Comparison of ENCODE assay signal across 10 cellular contexts in genomic region chr19:18834644-18834984, GRCh38. TPM values are rescaled to one million over a fixed set of nuclear protein-coding genes. Genes with fewer than 3 reads are reported as not detected.
DNase-seq lines count a peak whose midpoint lies in the region; ATAC-seq and TF ChIP-seq lines count a peak whose summit lies in the region.
"Had no signal": no experiment of that assay in that cellular context is flagged by ENCODE, and none has a peak within 500 bp of the region (broad histone marks: within the 10 kb centered on the region; RNA-seq: fewer than 3 reads in every experiment).

No MANE protein-coding gene starts in this region.

- no peak for ATAC-seq in SK-N-SH treated with all-trans-retinoic acid at 6 μM for 48 hours
- no peak for ATAC-seq in activated CD8-positive, alpha-beta T cell treated with anti-CD3 and anti-CD28 coated beads for 36 hours
- no peak for ATAC-seq in stimulated activated memory B cell treated with anti-CD40 and anti-IgM and Interleukin-4, amounts not matched to agents 10 μg/mL and 1 μg/mL and 100 μg/mL, for 72 hours

- POLR2A ChIA-PET in SK-N-SH (lab: Yijun Ruan, JAX), result interaction anchor here (0.7 kb wide), 1 partner anchor 22 kb away, joined by 3 read pairs; no protein-coding TSS in a partner anchor
- POLR2A ChIA-PET in activated CD8-positive, alpha-beta T cell treated with anti-CD3 and anti-CD28 coated beads for 36 hours (lab: Charles Lee), result interaction anchor here (0.9 kb wide), 1 partner anchor 14 kb away, joined by 4 read pairs; no protein-coding TSS in a partner anchor

- no peaks in the 10 kb centered on the region for H3F3A ChIP-seq in SK-N-SH (replicated peaks; ENCODE audit: insufficient read depth)

- peak overlapping the region; percentile 71 for H3K27ac Mint-ChIP-seq in activated CD8-positive, alpha-beta T cell treated with anti-CD3 and anti-CD28 coated beads for 36 hours
- H3K27ac Mint-ChIP-seq in stimulated activated memory B cell treated with anti-CD40 and anti-IgM and Interleukin-4, amounts not matched to agents 10 μg/mL and 1 μg/mL and 100 μg/mL, for 72 hours, result peak overlapping the region; percentile 86

- peak overlapping the region; percentile 97 for H3K4me3 Mint-ChIP-seq in activated CD8-positive, alpha-beta T cell treated with anti-CD3 and anti-CD28 coated beads for 36 hours
- peak overlapping the region; percentile 92 for H3K4me3 Mint-ChIP-seq in stimulated activated memory B cell treated with anti-CD40 and anti-IgM and Interleukin-4, amounts not matched to agents 10 μg/mL and 1 μg/mL and 100 μg/mL, for 72 hours

- H3K36me3 ChIP-seq in SK-N-SH (replicated peaks in 1 of 2; ENCODE audit: control insufficient read depth in 1 of 2, insufficient read depth in 2 of 2, low read length in 1 of 2) (peaks cover 5 to 11% of the 10 kb centered on the region in 2 experiments), hepatocyte (replicated peaks; ENCODE audit: insufficient read depth, low read depth) (no peaks in the 10 kb centered on the region)
- H3K36me3 ChIP-seq: ovary had no signal

- H3K9me2 ChIP-seq in SK-N-SH (no peaks in the 10 kb centered on the region), hepatocyte (replicated peaks; ENCODE audit: insufficient read depth) (no peaks in the 10 kb centered on the region)

- H3K27me3 ChIP-seq in SK-N-SH (ENCODE audit: insufficient read depth) (no peaks in the 10 kb centered on the region), hepatocyte (no peaks in the 10 kb centered on the region)
- H3K27me3 ChIP-seq: ovary had no signal

- peak overlapping the region in 1 of 2 experiments; percentile 89; a peak in 2 of 4 replicates for H3K4me3 ChIP-seq in SK-N-SH (ENCODE audit: low read depth in 2 of 2, low read length in 1 of 2)
- H3K4me3 ChIP-seq in hepatocyte, result no peak overlapping the region

- no peaks in the 10 kb centered on the region for H3K9me3 Mint-ChIP-seq in activated CD8-positive, alpha-beta T cell treated with anti-CD3 and anti-CD28 coated beads for 36 hours
- H3K9me3 Mint-ChIP-seq in stimulated activated memory B cell treated with anti-CD40 and anti-IgM and Interleukin-4, amounts not matched to agents 10 μg/mL and 1 μg/mL and 100 μg/mL, for 72 hours, result no peaks in the 10 kb centered on the region

- H3K27ac ChIP-seq in SK-N-SH (ENCODE audit: low read depth in 2 of 2, low read length in 1 of 2) (no peak overlapping the region), hepatocyte (peak overlapping the region; percentile 96)
- H3K27ac ChIP-seq: ovary had no signal

- no peak overlapping the region for H2AFZ ChIP-seq in SK-N-SH (ENCODE audit: low read depth)
- H2AFZ ChIP-seq in hepatocyte, result no peak overlapping the region

- intact Hi-C loops in activated CD8-positive, alpha-beta T cell treated with anti-CD3 and anti-CD28 coated beads for 36 hours (cut with micrococcal nuclease), result loop anchor here (10.0 kb wide), 1 partner anchor 150 kb away; the partner anchor contains the start of gene CRTC1

- H3K79me2 ChIP-seq in SK-N-SH (ENCODE audit: insufficient read depth), result peaks cover 77% of the 10 kb centered on the region
- peaks cover 80% of the 10 kb centered on the region for H3K79me2 ChIP-seq in hepatocyte

- TF ChIP-seq EP300 in SK-N-SH (IDR thresholded peaks at IDR 0.05; ENCODE audit: borderline replicate concordance in 1 of 2, low read depth in 1 of 2, low read length in 1 of 2), result no peak

- H3K4me2 ChIP-seq in SK-N-SH (peak overlapping the region; percentile 100), hepatocyte (peak overlapping the region; percentile 99)

- peaks cover 10 to 21% of the 10 kb centered on the region in 2 experiments; a peak in 3 of 4 replicates for H3K4me1 ChIP-seq in SK-N-SH (ENCODE audit: control insufficient read depth in 1 of 2, insufficient read depth in 2 of 2, low read depth in 1 of 2, low read length in 1 of 2)
- peaks cover 21% of the 10 kb centered on the region for H3K4me1 ChIP-seq in hepatocyte (ENCODE audit: insufficient read depth)

- TF ChIP-seq RAD21 in SK-N-SH (IDR thresholded peaks at IDR 0.05; ENCODE audit: low read length), result no peak

- H3K9me3 ChIP-seq in SK-N-SH, result no peaks in the 10 kb centered on the region
- H3K9me3 ChIP-seq in hepatocyte (ENCODE audit: low read depth), result no peaks in the 10 kb centered on the region
- H3K9me3 ChIP-seq: ovary had no signal

- CTCF ChIA-PET in SK-N-SH (lab: Yijun Ruan, JAX), result interaction anchor here (1.0 to 8.6 kb wide), 3 partner anchors 13 to 241 kb away, joined by 3 to 124 read pairs (median 3); no protein-coding TSS in a partner anchor
- CTCF ChIA-PET in activated CD8-positive, alpha-beta T cell treated with anti-CD3 and anti-CD28 coated beads for 36 hours (lab: Charles Lee), result interaction anchor here (1.0 to 8.4 kb wide), 3 partner anchors 8 to 373 kb away, joined by 3 to 84 read pairs (median 3); no protein-coding TSS in a partner anchor

- no peaks in the 10 kb centered on the region for H3K27me3 Mint-ChIP-seq in activated CD8-positive, alpha-beta T cell treated with anti-CD3 and anti-CD28 coated beads for 36 hours
- no peaks in the 10 kb centered on the region for H3K27me3 Mint-ChIP-seq in stimulated activated memory B cell treated with anti-CD40 and anti-IgM and Interleukin-4, amounts not matched to agents 10 μg/mL and 1 μg/mL and 100 μg/mL, for 72 hours

- TF ChIP-seq CTCF in SK-N-SH (IDR thresholded peaks at IDR 0.05), result no peak
- no peak for TF ChIP-seq CTCF in activated CD8-positive, alpha-beta T cell treated with anti-CD3 and anti-CD28 coated beads for 36 hours (IDR thresholded peaks at IDR 0.05)
- TF ChIP-seq CTCF in hepatocyte (IDR thresholded peaks at IDR 0.05; ENCODE audit: poor library complexity), result no peak

- H3K36me3 Mint-ChIP-seq in activated CD8-positive, alpha-beta T cell treated with anti-CD3 and anti-CD28 coated beads for 36 hours (ENCODE audit: low read depth), result peaks cover 57% of the 10 kb centered on the region
- peaks cover 47% of the 10 kb centered on the region for H3K36me3 Mint-ChIP-seq in stimulated activated memory B cell treated with anti-CD40 and anti-IgM and Interleukin-4, amounts not matched to agents 10 μg/mL and 1 μg/mL and 100 μg/mL, for 72 hours

- H4K20me1 ChIP-seq in SK-N-SH (ENCODE audit: insufficient read depth) (peaks cover 73% of the 10 kb centered on the region), hepatocyte (ENCODE audit: insufficient read depth, poor library complexity, severe bottlenecking) (peaks cover 73% of the 10 kb centered on the region)

- H3K9ac ChIP-seq in SK-N-SH, result no peak overlapping the region

- WGBS in SK-N-SH (ENCODE audit: low lambda C conversion rate), result 89% methylated on average over 4 of the region's 4 CpGs
- 73% methylated on average over 4 of the region's 4 CpGs for WGBS in hepatocyte (ENCODE audit: low lambda C conversion rate, missing lambda C conversion rate)

- H3K4me1 Mint-ChIP-seq in activated CD8-positive, alpha-beta T cell treated with anti-CD3 and anti-CD28 coated beads for 36 hours (ENCODE audit: low read depth), result peaks cover 49% of the 10 kb centered on the region
- peaks cover 72% of the 10 kb centered on the region for H3K4me1 Mint-ChIP-seq in stimulated activated memory B cell treated with anti-CD40 and anti-IgM and Interleukin-4, amounts not matched to agents 10 μg/mL and 1 μg/mL and 100 μg/mL, for 72 hours

- no peak for DNase-seq in SK-N-SH
- DNase-seq in activated CD8-positive, alpha-beta T cell treated with anti-CD3 and anti-CD28 coated beads for 36 hours, result no peak
- no peak for DNase-seq in hepatocyte (ENCODE audit: low spot score)
- DNase-seq in NCI-H524 treated with DMSO at 0.1 percent for 48 hours (lab: John Stamatoyannopoulos, UW), result no peak
- DNase-seq in NCI-H146 treated with DMSO at 0.1 percent for 48 hours (lab: John Stamatoyannopoulos, UW; ENCODE audit: unreplicated experiment), result no peak
- DNase-seq in HuH-7 (ENCODE audit: low spot score), result no peak
- DNase-seq: activated CD8-positive, alpha-beta memory T cell treated with anti-CD3 and anti-CD28 coated beads, Interleukin-2, amount 50 U/mL, for 4 hours; ovary had no signal

TF ChIP-seq in SK-N-SH, 30 proteins besides CTCF, POLR2A, EP300 and RAD21:
- TF ChIP-seq GATA2 (CRISPR knock-in tag; IDR thresholded peaks at IDR 0.05) (no peak), TAF1 (IDR thresholded peaks at IDR 0.05; ENCODE audit: borderline replicate concordance, low read depth, low read length) (no peak)

TF ChIP-seq in SK-N-SH treated with all-trans-retinoic acid at 6 μM for 48 hours, 23 proteins besides CTCF, POLR2A, EP300 and RAD21 (continues in another document):
- TF ChIP-seq PATZ1 (CRISPR knock-in tag; IDR thresholded peaks at IDR 0.05; ENCODE audit: borderline replicate concordance), result no peak

RNA-seq across cellular contexts. Expression of gene UPF1, which starts 2.9 kb away (rescaled TPM):
- polyA plus RNA-seq in SK-N-SH (2012; rRNA removed) (20.3 and 33.3 TPM in 2 replicates), hepatocyte (22.2 and 27.0 TPM in 2 replicates)
- 15.1 and 18.6 TPM in 2 replicates for polyA plus RNA-seq in SK-N-SH (2012; cell fraction: cytosol; rRNA removed)
- polyA plus RNA-seq in SK-N-SH (2012; cell fraction: nucleus; rRNA removed), result 79.6 and 83.0 TPM in 2 replicates
- total RNA-seq in activated CD8-positive, alpha-beta T cell treated with anti-CD3 and anti-CD28 coated beads for 36 hours, result 10 to 100 TPM; 75.9 to 87.6 TPM
- total RNA-seq in hepatocyte, result 24.5 and 47.2 TPM in 2 replicates

RNA-seq across cellular contexts. Expression of gene COMP, which starts 43.5 kb away (rescaled TPM):
- 0.26 and 0.42 TPM in 2 replicates for polyA plus RNA-seq in SK-N-SH (2012; rRNA removed)
- polyA plus RNA-seq in SK-N-SH (2012; cell fraction: cytosol; rRNA removed), result 0.15 and 0.17 TPM in 2 replicates
- 0.35 and 1.6 TPM in 2 replicates for polyA plus RNA-seq in SK-N-SH (2012; cell fraction: nucleus; rRNA removed)
- not detected for total RNA-seq in activated CD8-positive, alpha-beta T cell treated with anti-CD3 and anti-CD28 coated beads for 36 hours
- 2.8 and 3.0 TPM in 2 replicates for total RNA-seq in hepatocyte
- 12.5 and 16.3 TPM in 2 replicates for polyA plus RNA-seq in hepatocyte
